19 cellular contexts compared by ENCODE assay signal in genomic region chr3:37491343-37491742, GRCh38. TPM values are rescaled to one million over a fixed set of nuclear protein-coding genes. Genes with fewer than 3 reads are reported as not detected.
DNase-seq lines count a peak whose midpoint lies in the region; ATAC-seq and TF ChIP-seq lines count a peak whose summit lies in the region.
"Had no signal": no experiment of that assay in that cellular context is flagged by ENCODE, and none has a peak within 500 bp of the region (broad histone marks: within the 10 kb centered on the region; RNA-seq: fewer than 3 reads in every experiment).

No MANE protein-coding gene starts in this region.

- H3K27me3 Mint-ChIP-seq in activated T-cell treated with anti-CD3 and anti-CD28 coated beads, Interleukin-2, amount 50 U/mL, for 24 hours = peaks cover 12% of the 10 kb centered on the region

- CTCF ChIA-PET in mammary epithelial cell (lab: Charles Lee; ENCODE audit: low non-redundant PET) = no interaction called here

- H3K9me3 Mint-ChIP-seq in activated T-cell treated with anti-CD3 and anti-CD28 coated beads, Interleukin-2, amount 50 U/mL, for 24 hours = peaks cover 5% of the 10 kb centered on the region

- H3K36me3 ChIP-seq in breast epithelium (no peaks in the 10 kb centered on the region), mammary epithelial cell (ENCODE audit: insufficient read depth, low read length) (no peaks in the 10 kb centered on the region), SJSA1 (no peaks in the 10 kb centered on the region), gastroesophageal sphincter (peaks cover 0 to 24% of the 10 kb centered on the region in 2 donors), parathyroid adenoma (ENCODE audit: control insufficient read depth, insufficient read depth, low read length) (no peaks in the 10 kb centered on the region)

- no peaks in the 10 kb centered on the region for H4K20me1 ChIP-seq in mammary epithelial cell (ENCODE audit: insufficient read depth, low read length)

- H3K9me3 ChIP-seq in breast epithelium (no peaks in the 10 kb centered on the region), mammary epithelial cell (replicated peaks; ENCODE audit: insufficient read depth, low read length) (peaks cover 4% of the 10 kb centered on the region), SJSA1 (replicated peaks) (no peaks in the 10 kb centered on the region), gastroesophageal sphincter (no peaks in the 10 kb centered on the region), parathyroid adenoma (ENCODE audit: control insufficient read depth, low read length) (no peaks in the 10 kb centered on the region)

- no peak overlapping the region for H3K9ac ChIP-seq in mammary epithelial cell (ENCODE audit: insufficient read depth, low read length)
- no peak overlapping the region for H3K9ac ChIP-seq in parathyroid adenoma

- dilution Hi-C loops in mammary epithelial cell (cut with HindIII; ENCODE audit: low sequenced_read_pairs) = no loop called here

- H3K79me2 ChIP-seq in mammary epithelial cell (ENCODE audit: insufficient read depth, low read length) = no peaks in the 10 kb centered on the region
- no peaks in the 10 kb centered on the region for H3K79me2 ChIP-seq in parathyroid adenoma

- peak overlapping the region; percentile 78 to 84 for H3K27ac ChIP-seq in breast epithelium
- H3K27ac ChIP-seq in mammary epithelial cell (ENCODE audit: insufficient read depth, low read depth, low read length) = no peak overlapping the region
- H3K27ac ChIP-seq in SJSA1 = peak overlapping the region; percentile 60; the same call in 1 of the 2 replicates
- H3K27ac ChIP-seq in gastroesophageal sphincter = peak overlapping the region in 3 of 4 donors; percentile 60 to 73 (median 65)
- H3K27ac ChIP-seq in parathyroid adenoma = peak overlapping the region; percentile 8

- DNase-seq in breast epithelium (ENCODE audit: low spot score in 2 of 2) (no peak), mammary epithelial cell (no peak), SJSA1 (ENCODE audit: low read depth in 1 of 2, low spot score in 2 of 2) (peak in 1 of 2 experiments; percentile 4), kidney glomerular epithelial cell (lab: John Stamatoyannopoulos, UW) (no peak)
- DNase-seq in activated T-cell treated with anti-CD3 and anti-CD28 coated beads, Interleukin-2, amount 50 U/mL, for 24 hours = no peak
- no peak for DNase-seq in effector CD8-positive, alpha-beta T cell (lab: John Stamatoyannopoulos, UW)
- DNase-seq: COR-L47, DMS53, NCI-H1048, NCI-H1694 treated with DMSO at 0.1 percent for 48 hours, NCI-H446, NCI-H82, SHP77 had no signal

- no peak for ATAC-seq in gastroesophageal sphincter
- ATAC-seq: Panc1 had no signal

- TF ChIP-seq POLR2A in breast epithelium (IDR thresholded peaks at IDR 0.05) (no peak), gastroesophageal sphincter (IDR thresholded peaks at IDR 0.05) (no peak)

- no peak overlapping the region for H3K27ac Mint-ChIP-seq in activated T-cell treated with anti-CD3 and anti-CD28 coated beads, Interleukin-2, amount 50 U/mL, for 24 hours

- in situ Hi-C loops in mammary epithelial cell (cut with MboI; ENCODE audit: low sequenced_read_pairs in 2 of 2) = no loop called here

- H3K36me3 Mint-ChIP-seq in activated T-cell treated with anti-CD3 and anti-CD28 coated beads, Interleukin-2, amount 50 U/mL, for 24 hours (ENCODE audit: low read depth) = no peaks in the 10 kb centered on the region
- H3K36me3 Mint-ChIP-seq: CD14-positive monocyte had no signal

- H3K4me3 ChIP-seq in breast epithelium = no peak overlapping the region
- H3K4me3 ChIP-seq in mammary epithelial cell (replicated peaks in 1 of 3; ENCODE audit: insufficient read depth in 1 of 3, low read depth in 2 of 3, low read length in 3 of 3) = no peak overlapping the region
- no peak overlapping the region for H3K4me3 ChIP-seq in SJSA1
- no peak overlapping the region for H3K4me3 ChIP-seq in gastroesophageal sphincter
- H3K4me3 ChIP-seq in parathyroid adenoma (ENCODE audit: low read depth, low read length) = no peak overlapping the region

- intact Hi-C loops in breast epithelium (cut with DNase I; ENCODE audit: low total_unique reads) = no loop called here
- intact Hi-C loops in mammary epithelial cell (cut with micrococcal nuclease) = no loop called here

- H3K4me2 ChIP-seq in mammary epithelial cell (ENCODE audit: insufficient read depth, low read depth, low read length) (no peak overlapping the region), parathyroid adenoma (ENCODE audit: low read length) (no peak overlapping the region)

- H3K4me3 Mint-ChIP-seq in activated T-cell treated with anti-CD3 and anti-CD28 coated beads, Interleukin-2, amount 50 U/mL, for 24 hours = no peak overlapping the region
- H3K4me3 Mint-ChIP-seq: CD14-positive monocyte had no signal

- H3K27me3 ChIP-seq in breast epithelium (no peaks in the 10 kb centered on the region), mammary epithelial cell (ENCODE audit: insufficient read depth, low read length) (no peaks in the 10 kb centered on the region), SJSA1 (replicated peaks) (no peaks in the 10 kb centered on the region), gastroesophageal sphincter (no peaks in the 10 kb centered on the region), parathyroid adenoma (ENCODE audit: control insufficient read depth, insufficient read depth, low read length) (no peaks in the 10 kb centered on the region)

- WGBS in mammary epithelial cell (ENCODE audit: low coverage, missing lambda C conversion rate) = 29% methylated on average over 1 of the region's 2 CpGs
- 100% methylated on average over 1 of the region's 2 CpGs for WGBS in gastroesophageal sphincter (ENCODE audit: low coverage in 1 of 2), 2 donors

- H3K4me1 ChIP-seq in breast epithelium (peaks cover 14% of the 10 kb centered on the region in 2 donors), mammary epithelial cell (ENCODE audit: insufficient read depth, low read length) (no peaks in the 10 kb centered on the region), SJSA1 (replicated peaks) (peaks cover 28% of the 10 kb centered on the region), gastroesophageal sphincter (peaks cover 5 to 46% (median 27%) of the 10 kb centered on the region in 3 donors), parathyroid adenoma (no peaks in the 10 kb centered on the region)

- TF ChIP-seq CTCF in breast epithelium (IDR thresholded peaks at IDR 0.05) (no peak), mammary epithelial cell (conservative IDR thresholded peaks at IDR 0.05 in 1 of 2, IDR thresholded peaks at IDR 0.05 in 1 of 2; ENCODE audit: extremely low read depth in 1 of 2, insufficient read depth in 1 of 2, low read depth in 1 of 2, low read length in 2 of 2) (no peak), gastroesophageal sphincter (IDR thresholded peaks at IDR 0.05) (no peak), parathyroid adenoma (IDR thresholded peaks at IDR 0.05) (no peak)

- H3K4me1 Mint-ChIP-seq in activated T-cell treated with anti-CD3 and anti-CD28 coated beads, Interleukin-2, amount 50 U/mL, for 24 hours (ENCODE audit: low read depth) = no peaks in the 10 kb centered on the region

- no TSS peak for BruUV-seq in mammary epithelial cell (replicated peaks; lab: Mats Ljungman, UMichigan)

- H2AFZ ChIP-seq in mammary epithelial cell (ENCODE audit: low read depth, low read length) (no peak overlapping the region), parathyroid adenoma (no peak overlapping the region)

- TF ChIP-seq EP300 in gastroesophageal sphincter (IDR thresholded peaks at IDR 0.05) = no peak

RNA-seq across cellular contexts. Expression of gene ITGA9, which starts 39.4 kb away (rescaled TPM):
- 10 to 100 TPM; 12.1 to 20.3 (median 12.6) TPM for total RNA-seq in breast epithelium
- total RNA-seq in mammary epithelial cell = 1 to 10 TPM in 1 of 2 donors, under 1 TPM in 1; 0.05 to 2.5 TPM
- 0.06 TPM for polyA plus RNA-seq in mammary epithelial cell
- polyA minus RNA-seq in mammary epithelial cell = not detected
- 0.19 and 0.74 TPM in 2 replicates for total RNA-seq in SJSA1 (2014; rRNA removed; shearing (Covaris generic))
- 10 to 100 TPM; 60.0 to 95.6 (median 70.6) TPM for total RNA-seq in gastroesophageal sphincter
- total RNA-seq: A172, HT1080 had no signal
